ENCODE assay signal across 9 cellular contexts in genomic region chr17:39591958-39592954, GRCh38. TPM values are rescaled to one million over a fixed set of nuclear protein-coding genes. Genes with fewer than 3 reads are reported as not detected.
DNase-seq lines count a peak whose midpoint lies in the region; ATAC-seq, FAIRE-seq and TF ChIP-seq lines count a peak whose summit lies in the region.
"Had no signal": no experiment of that assay in that cellular context is flagged by ENCODE, and none has a peak within 500 bp of the region (broad histone marks: within the 10 kb centered on the region; RNA-seq: fewer than 3 reads in every experiment).

No MANE protein-coding gene starts in this region.

- peaks cover 11% of the 10 kb centered on the region for H3K4me1 Mint-ChIP-seq in stimulated activated naive CD8-positive, alpha-beta T cell treated with anti-CD3 and anti-CD28 coated beads, Interleukin-15, amount 100 ng/mL, for 72 hours

- H3K36me3 ChIP-seq in esophagus muscularis mucosa = no peaks in the 10 kb centered on the region

- FAIRE-seq in urothelium cell line (lab: Jason Lieb, UNC) = no peak

- no peak overlapping the region for H3K27ac ChIP-seq in esophagus muscularis mucosa (replicated peaks in 1 of 4)

- peak; percentile 36 for ATAC-seq in stimulated activated naive CD8-positive, alpha-beta T cell treated with anti-CD3 and anti-CD28 coated beads, Interleukin-15, Interleukin-2, amounts not matched to agents 100 U/mL and 50 U/mL, for 24 hours
- ATAC-seq in stimulated activated naive CD8-positive, alpha-beta T cell treated with anti-CD3 and anti-CD28 coated beads, Interleukin-15, amount 100 ng/mL, for 72 hours = no peak

- no peak overlapping the region for H3K4me3 ChIP-seq in fibroblast of the aortic adventitia (ENCODE audit: low read depth, low read length)
- H3K4me3 ChIP-seq in esophagus muscularis mucosa = no peak overlapping the region

- H3K27ac Mint-ChIP-seq in stimulated activated naive CD8-positive, alpha-beta T cell treated with anti-CD3 and anti-CD28 coated beads, Interleukin-15, amount 100 ng/mL, for 72 hours = no peak overlapping the region
- H3K27ac Mint-ChIP-seq: activated B cell treated with CpG ODN at 0.5 μM for 24 hours had no signal

- intact Hi-C loops in esophagus muscularis mucosa (cut with DNase I) = no loop called here

- no peak for TF ChIP-seq EP300 in esophagus muscularis mucosa (IDR thresholded peaks at IDR 0.05)

- no peak overlapping the region for H3K4me3 Mint-ChIP-seq in stimulated activated naive CD8-positive, alpha-beta T cell treated with anti-CD3 and anti-CD28 coated beads, Interleukin-15, amount 100 ng/mL, for 72 hours
- H3K4me3 Mint-ChIP-seq: activated B cell treated with CpG ODN at 0.5 μM for 24 hours had no signal

- DNase-seq in stimulated activated naive CD8-positive, alpha-beta T cell treated with anti-CD3 and anti-CD28 coated beads, Interleukin-15, Interleukin-2, amounts not matched to agents 100 U/mL and 50 U/mL, for 24 hours = peak; percentile 39
- DNase-seq in stimulated activated naive CD8-positive, alpha-beta T cell treated with anti-CD3 and anti-CD28 coated beads, Interleukin-15, amount 100 ng/mL, for 72 hours = no peak
- DNase-seq in RPMI8226 = peak; percentile 70
- DNase-seq in fibroblast of the aortic adventitia (ENCODE audit: low read depth) = peak; percentile 60
- DNase-seq in urothelium cell line (ENCODE audit: low spot score) = peak; percentile 56
- DNase-seq in esophagus muscularis mucosa (ENCODE audit: extremely low spot score) = no peak
- no peak for DNase-seq in nucleus accumbens (lab: John Stamatoyannopoulos, UW)
- no peak for DNase-seq in ureter (ENCODE audit: low spot score)
- DNase-seq: activated B cell treated with CpG ODN at 0.5 μM for 24 hours had no signal

- H3K9me3 Mint-ChIP-seq in stimulated activated naive CD8-positive, alpha-beta T cell treated with anti-CD3 and anti-CD28 coated beads, Interleukin-15, amount 100 ng/mL, for 72 hours = no peaks in the 10 kb centered on the region

- peaks cover 76% of the 10 kb centered on the region for H3K27me3 Mint-ChIP-seq in stimulated activated naive CD8-positive, alpha-beta T cell treated with anti-CD3 and anti-CD28 coated beads, Interleukin-15, amount 100 ng/mL, for 72 hours

- H3K27me3 ChIP-seq in esophagus muscularis mucosa = peaks cover 0 to 61% (median 25%) of the 10 kb centered on the region in 4 donors

- H3K9me3 ChIP-seq in esophagus muscularis mucosa = no peaks in the 10 kb centered on the region

- no peak for TF ChIP-seq POLR2A in esophagus muscularis mucosa (IDR thresholded peaks at IDR 0.05; ENCODE audit: low read depth)

- WGBS in esophagus muscularis mucosa = 1% methylated on average over 15 of the region's 22 CpGs

- H3K4me1 ChIP-seq in esophagus muscularis mucosa = peaks cover 3 to 9% (median 7%) of the 10 kb centered on the region in 4 donors

- TF ChIP-seq CTCF in fibroblast of the aortic adventitia (IDR thresholded peaks at IDR 0.05; ENCODE audit: insufficient read depth, low read length) = no peak
- TF ChIP-seq CTCF in esophagus muscularis mucosa (IDR thresholded peaks at IDR 0.05) = no peak

RNA-seq across cellular contexts. Expression of gene NEUROD2, which starts 15.5 kb away (rescaled TPM):
- total RNA-seq in fibroblast of the aortic adventitia (ENCODE audit: low replicate concordance) (not detected in 2 replicates), esophagus muscularis mucosa (not detected), ureter (not detected)
- total RNA-seq: activated B cell treated with CpG ODN at 0.5 μM for 24 hours had no signal

RNA-seq across cellular contexts. Expression of gene PPP1R1B, which starts 34.5 kb away (rescaled TPM):
- total RNA-seq in fibroblast of the aortic adventitia (ENCODE audit: low replicate concordance) = 4.1 and 9.0 TPM in 2 replicates
- total RNA-seq in esophagus muscularis mucosa = 10 to 100 TPM in 2 of 4 donors, 1 to 10 TPM in 2; 4.9 to 14.8 (median 9.8) TPM
- total RNA-seq in ureter = 40.4 TPM
- total RNA-seq: activated B cell treated with CpG ODN at 0.5 μM for 24 hours had no signal

RNA-seq across cellular contexts. Expression of gene STARD3, which starts 44.7 kb away (rescaled TPM):
- total RNA-seq in fibroblast of the aortic adventitia (ENCODE audit: low replicate concordance) (18.6 and 20.8 TPM in 2 replicates), esophagus muscularis mucosa (10 to 100 TPM; 27.5 to 47.3 (median 38.6) TPM), ureter (64.4 TPM)

Comparison
In these comparisons a context has a peak if more than half of its experiments do, and no peak if none do; other contexts are left out.
1. DNase-seq: peak in stimulated activated naive CD8-positive, alpha-beta T cell treated with anti-CD3 and anti-CD28 coated beads, Interleukin-15, Interleukin-2, amounts not matched to agents 100 U/mL and 50 U/mL, for 24 hours (single experiment), RPMI8226 (single experiment), fibroblast of the aortic adventitia (single experiment) and urothelium cell line (single experiment); none in stimulated activated naive CD8-positive, alpha-beta T cell treated with anti-CD3 and anti-CD28 coated beads, Interleukin-15, amount 100 ng/mL, for 72 hours (0 of 2), esophagus muscularis mucosa (single experiment), nucleus accumbens (0 of 56) and ureter (single experiment).